18 cellular contexts compared by ENCODE assay signal in genomic region chr7:42156957-42157721, GRCh38.
"Had no signal": no experiment of that assay in that cellular context is flagged by ENCODE, and none has a peak within 500 bp of the region (broad histone marks: within the 10 kb centered on the region; RNA-seq: fewer than 3 reads in every experiment).

No MANE protein-coding gene starts in this region.

- H3K36me3 ChIP-seq: right lobe of liver, transverse colon had no signal

- H3K9ac ChIP-seq: parathyroid adenoma had no signal

- H2AFZ ChIP-seq: parathyroid adenoma had no signal

- H3K27ac ChIP-seq: parathyroid adenoma, right lobe of liver, transverse colon had no signal

- ATAC-seq: activated CD4-positive, CD25-positive, alpha-beta regulatory T cell treated with anti-CD3 and anti-CD28 coated beads, Interleukin-2, amount 50 U/mL, for 24 hours; activated T-cell treated with anti-CD3 and anti-CD28 coated beads, Interleukin-2, amount 50 U/mL, for 72 hours; left ventricle myocardium superior; right lobe of liver; stimulated activated effector memory CD8-positive, alpha-beta T cell treated with anti-CD3 and anti-CD28 coated beads, Interleukin-12 subunit alpha, Interleukin-12 subunit beta, amount 100 ng/mL, for 72 hours; stimulated activated naive CD8-positive, alpha-beta T cell treated with anti-CD3 and anti-CD28 coated beads, Interleukin-15, amount 100 ng/mL, for 72 hours had no signal

- H3K79me2 ChIP-seq: parathyroid adenoma had no signal

- H3K4me3 ChIP-seq: right lobe of liver, skin epidermis, transverse colon had no signal

- DNase-seq: activated CD4-positive, alpha-beta memory T cell treated with anti-CD3 and anti-CD28 coated beads, Interleukin-2, amount 10 ng/mL, durations not matched to agents 7 days and 5 days; activated CD4-positive, alpha-beta T cell treated with anti-CD3 and anti-CD28 coated beads, Interleukin-2, amount 10 ng/mL, durations not matched to agents 24 days and 14 days; activated effector memory CD4-positive, alpha-beta T cell treated with Interleukin-2 at 50 U/mL for 16 hours; activated naive CD4-positive, alpha-beta T cell treated with anti-CD3 and anti-CD28 coated beads for 36 hours; activated T-cell treated with anti-CD3 and anti-CD28 coated beads, Interleukin-2, amount 50 U/mL, for 72 hours; amygdala; immature natural killer cell; kidney glomerular epithelial cell; left ventricle myocardium superior; nucleus accumbens; right lobe of liver; stimulated activated CD4-positive, alpha-beta T cell treated with anti-CD3 and anti-CD28 coated beads, Interleukin-2, amount 100 ng/mL, for 24 hours; stimulated activated naive CD8-positive, alpha-beta T cell treated with anti-CD3 and anti-CD28 coated beads, Interleukin-15, amount 100 ng/mL, for 72 hours; transverse colon had no signal

- H3K27me3 ChIP-seq: right lobe of liver, transverse colon had no signal

- H3K9me3 ChIP-seq: right lobe of liver, transverse colon had no signal

- H3K4me1 ChIP-seq: parathyroid adenoma, right lobe of liver had no signal
